1 cellular context compared by ENCODE assay signal in genomic region chr12:49642370-49642802, GRCh38.
TF ChIP-seq lines count a peak whose summit lies in the region.

No MANE protein-coding gene starts in this region.

TF ChIP-seq in WTC11, 78 proteins besides CTCF, POLR2A, EP300 and RAD21 (continued from another document):
- TF ChIP-seq, protein P1, sequence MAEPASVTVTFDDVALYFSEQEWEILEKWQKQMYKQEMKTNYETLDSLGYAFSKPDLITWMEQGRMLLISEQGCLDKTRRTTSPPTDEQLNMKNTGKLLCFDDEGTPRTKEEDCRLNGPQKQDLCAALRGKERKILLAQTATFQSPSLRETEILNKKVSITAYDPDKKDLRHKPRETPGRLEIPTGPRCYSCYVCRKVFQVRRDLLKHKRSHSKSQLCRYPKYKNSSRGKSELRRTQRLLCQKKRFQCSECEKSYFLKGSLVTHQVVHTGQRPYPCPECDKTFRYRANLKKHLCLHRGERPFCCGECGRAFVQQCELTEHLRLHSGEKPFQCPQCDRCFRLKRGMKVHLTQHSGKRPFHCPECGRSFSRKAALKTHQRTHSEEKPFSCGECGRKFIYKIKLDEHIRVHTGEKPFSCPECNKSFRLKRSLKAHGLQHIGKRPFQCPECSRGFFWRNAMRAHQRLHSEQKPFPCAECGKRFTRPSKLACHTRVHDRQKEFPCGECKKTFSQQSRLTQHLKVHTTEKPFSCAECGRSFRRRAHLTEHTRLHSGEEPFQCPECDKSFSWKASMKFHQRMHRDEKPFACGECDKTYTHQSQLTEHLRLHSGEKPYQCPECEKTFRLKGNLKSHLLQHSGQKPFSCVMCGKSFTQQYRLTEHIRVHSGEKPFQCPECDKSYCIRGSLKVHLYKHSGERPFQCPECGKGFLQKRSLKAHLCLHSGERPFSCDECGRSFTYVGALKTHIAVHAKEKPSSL (CRISPR knock-in tag; conservative IDR thresholded peaks at IDR 0.05) = no peak
- no peak for TF ChIP-seq TP53 (CRISPR knock-in tag; IDR thresholded peaks at IDR 0.05)
- no peak for TF ChIP-seq HMGXB4 (CRISPR knock-in tag; IDR thresholded peaks at IDR 0.05)
- no peak for TF ChIP-seq ZNF121 (CRISPR knock-in tag; IDR thresholded peaks at IDR 0.05)
- TF ChIP-seq, protein P2, sequence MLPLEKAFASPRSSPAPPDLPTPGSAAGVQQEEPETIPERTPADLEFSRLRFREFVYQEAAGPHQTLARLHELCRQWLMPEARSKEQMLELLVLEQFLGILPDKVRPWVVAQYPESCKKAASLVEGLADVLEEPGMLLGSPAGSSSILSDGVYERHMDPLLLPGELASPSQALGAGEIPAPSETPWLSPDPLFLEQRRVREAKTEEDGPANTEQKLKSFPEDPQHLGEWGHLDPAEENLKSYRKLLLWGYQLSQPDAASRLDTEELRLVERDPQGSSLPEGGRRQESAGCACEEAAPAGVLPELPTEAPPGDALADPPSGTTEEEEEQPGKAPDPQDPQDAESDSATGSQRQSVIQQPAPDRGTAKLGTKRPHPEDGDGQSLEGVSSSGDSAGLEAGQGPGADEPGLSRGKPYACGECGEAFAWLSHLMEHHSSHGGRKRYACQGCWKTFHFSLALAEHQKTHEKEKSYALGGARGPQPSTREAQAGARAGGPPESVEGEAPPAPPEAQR (CRISPR knock-in tag; IDR thresholded peaks at IDR 0.05) = no peak
- TF ChIP-seq, protein P3, sequence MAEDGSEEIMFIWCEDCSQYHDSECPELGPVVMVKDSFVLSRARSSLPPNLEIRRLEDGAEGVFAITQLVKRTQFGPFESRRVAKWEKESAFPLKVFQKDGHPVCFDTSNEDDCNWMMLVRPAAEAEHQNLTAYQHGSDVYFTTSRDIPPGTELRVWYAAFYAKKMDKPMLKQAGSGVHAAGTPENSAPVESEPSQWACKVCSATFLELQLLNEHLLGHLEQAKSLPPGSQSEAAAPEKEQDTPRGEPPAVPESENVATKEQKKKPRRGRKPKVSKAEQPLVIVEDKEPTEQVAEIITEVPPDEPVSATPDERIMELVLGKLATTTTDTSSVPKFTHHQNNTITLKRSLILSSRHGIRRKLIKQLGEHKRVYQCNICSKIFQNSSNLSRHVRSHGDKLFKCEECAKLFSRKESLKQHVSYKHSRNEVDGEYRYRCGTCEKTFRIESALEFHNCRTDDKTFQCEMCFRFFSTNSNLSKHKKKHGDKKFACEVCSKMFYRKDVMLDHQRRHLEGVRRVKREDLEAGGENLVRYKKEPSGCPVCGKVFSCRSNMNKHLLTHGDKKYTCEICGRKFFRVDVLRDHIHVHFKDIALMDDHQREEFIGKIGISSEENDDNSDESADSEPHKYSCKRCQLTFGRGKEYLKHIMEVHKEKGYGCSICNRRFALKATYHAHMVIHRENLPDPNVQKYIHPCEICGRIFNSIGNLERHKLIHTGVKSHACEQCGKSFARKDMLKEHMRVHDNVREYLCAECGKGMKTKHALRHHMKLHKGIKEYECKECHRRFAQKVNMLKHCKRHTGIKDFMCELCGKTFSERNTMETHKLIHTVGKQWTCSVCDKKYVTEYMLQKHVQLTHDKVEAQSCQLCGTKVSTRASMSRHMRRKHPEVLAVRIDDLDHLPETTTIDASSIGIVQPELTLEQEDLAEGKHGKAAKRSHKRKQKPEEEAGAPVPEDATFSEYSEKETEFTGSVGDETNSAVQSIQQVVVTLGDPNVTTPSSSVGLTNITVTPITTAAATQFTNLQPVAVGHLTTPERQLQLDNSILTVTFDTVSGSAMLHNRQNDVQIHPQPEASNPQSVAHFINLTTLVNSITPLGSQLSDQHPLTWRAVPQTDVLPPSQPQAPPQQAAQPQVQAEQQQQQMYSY (CRISPR knock-in tag; IDR thresholded peaks at IDR 0.05) = no peak
- TF ChIP-seq PREB (CRISPR knock-in tag; IDR thresholded peaks at IDR 0.05; ENCODE audit: borderline replicate concordance) = no peak
- no peak for TF ChIP-seq IRF2 (CRISPR knock-in tag; IDR thresholded peaks at IDR 0.05; ENCODE audit: borderline replicate concordance, low read depth)
- TF ChIP-seq, protein P4, sequence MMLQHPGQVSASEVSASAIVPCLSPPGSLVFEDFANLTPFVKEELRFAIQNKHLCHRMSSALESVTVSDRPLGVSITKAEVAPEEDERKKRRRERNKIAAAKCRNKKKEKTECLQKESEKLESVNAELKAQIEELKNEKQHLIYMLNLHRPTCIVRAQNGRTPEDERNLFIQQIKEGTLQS (CRISPR knock-in tag; conservative IDR thresholded peaks at IDR 0.05) = no peak
- no peak for TF ChIP-seq NFYB (CRISPR knock-in tag; conservative IDR thresholded peaks at IDR 0.05; ENCODE audit: low read depth)
- TF ChIP-seq ZNF317 (CRISPR knock-in tag; IDR thresholded peaks at IDR 0.05; ENCODE audit: borderline replicate concordance, low read depth) = no peak
- no peak for TF ChIP-seq ETV6 (CRISPR knock-in tag; IDR thresholded peaks at IDR 0.05)
